In genomic region chr9:137141050-137141810, GRCh38 we compare ENCODE assay signal across 2 cellular contexts.
TF ChIP-seq lines count a peak whose summit lies in the region.

No MANE protein-coding gene starts in this region.

TF ChIP-seq in HEK293, 187 proteins besides CTCF, POLR2A, EP300 and RAD21 (continued from another document):
- TF ChIP-seq, protein P1, sequence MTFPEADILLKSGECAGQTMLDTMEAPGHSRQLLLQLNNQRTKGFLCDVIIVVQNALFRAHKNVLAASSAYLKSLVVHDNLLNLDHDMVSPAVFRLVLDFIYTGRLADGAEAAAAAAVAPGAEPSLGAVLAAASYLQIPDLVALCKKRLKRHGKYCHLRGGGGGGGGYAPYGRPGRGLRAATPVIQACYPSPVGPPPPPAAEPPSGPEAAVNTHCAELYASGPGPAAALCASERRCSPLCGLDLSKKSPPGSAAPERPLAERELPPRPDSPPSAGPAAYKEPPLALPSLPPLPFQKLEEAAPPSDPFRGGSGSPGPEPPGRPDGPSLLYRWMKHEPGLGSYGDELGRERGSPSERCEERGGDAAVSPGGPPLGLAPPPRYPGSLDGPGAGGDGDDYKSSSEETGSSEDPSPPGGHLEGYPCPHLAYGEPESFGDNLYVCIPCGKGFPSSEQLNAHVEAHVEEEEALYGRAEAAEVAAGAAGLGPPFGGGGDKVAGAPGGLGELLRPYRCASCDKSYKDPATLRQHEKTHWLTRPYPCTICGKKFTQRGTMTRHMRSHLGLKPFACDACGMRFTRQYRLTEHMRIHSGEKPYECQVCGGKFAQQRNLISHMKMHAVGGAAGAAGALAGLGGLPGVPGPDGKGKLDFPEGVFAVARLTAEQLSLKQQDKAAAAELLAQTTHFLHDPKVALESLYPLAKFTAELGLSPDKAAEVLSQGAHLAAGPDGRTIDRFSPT (tag by site-specific recombination; IDR thresholded peaks at IDR 0.05) = no peak
- 0 out of 2 replicates have a peak, but pooled peaks have one; percentile 7 for TF ChIP-seq EGR2 (tag by site-specific recombination; IDR thresholded peaks at IDR 0.05; ENCODE audit: low read depth)
- peak; percentile 93 for TF ChIP-seq GLIS1 (tag by site-specific recombination; IDR thresholded peaks at IDR 0.05)
- peak; percentile 17; the same call in 1 of the 2 replicates for TF ChIP-seq KLF1 (tag by site-specific recombination; IDR thresholded peaks at IDR 0.05)
- peak; percentile 36; the same call in 1 of the 2 replicates for TF ChIP-seq GLIS2 (tag by site-specific recombination; IDR thresholded peaks at IDR 0.05)

TF ChIP-seq in GM23338, 12 proteins besides CTCF, POLR2A, EP300 and RAD21 (continued from another document):
- TF ChIP-seq EZH2 (IDR thresholded peaks at IDR 0.05; ENCODE audit: low read depth, unreplicated experiment) (no peak), ZNF331 (CRISPR knock-in tag; IDR thresholded peaks at IDR 0.05; ENCODE audit: low read depth) (no peak), EZH2phosphoT487 (IDR thresholded peaks at IDR 0.05; ENCODE audit: unreplicated experiment) (no peak)
